22 cellular contexts compared by ENCODE assay signal in genomic region chr6:8462694-8463093, GRCh38.
"Had no signal": no experiment of that assay in that cellular context is flagged by ENCODE, and none has a peak within 500 bp of the region (broad histone marks: within the 10 kb centered on the region; RNA-seq: fewer than 3 reads in every experiment).

No MANE protein-coding gene starts in this region.

- H3K27ac Mint-ChIP-seq: naive thymus-derived CD4-positive, alpha-beta T cell; type B pancreatic cell had no signal

- H3K27me3 Mint-ChIP-seq: type B pancreatic cell had no signal

- DNase-seq: cortex of kidney; dorsolateral prefrontal cortex; effector CD8-positive, alpha-beta T cell; foreskin melanocyte; heart left ventricle; hypothalamus; kidney glomerular epithelial cell; left lung; mesenchymal stem cell; midbrain; naive thymus-derived CD4-positive, alpha-beta T cell; sigmoid colon; stimulated activated CD4-positive, alpha-beta T cell treated with anti-CD3 and anti-CD28 coated beads, Interleukin-2, amount 100 ng/mL, for 24 hours; stimulated activated naive CD4-positive, alpha-beta T cell; stomach; substantia nigra; uterus had no signal

- H3K27ac ChIP-seq: dorsolateral prefrontal cortex, heart left ventricle, left lung, neutrophil, sigmoid colon, skin epidermis, stomach, thoracic aorta, uterus had no signal

- H3K4me1 ChIP-seq: heart left ventricle, left lung, sigmoid colon, stomach, uterus had no signal

- H3K9me3 ChIP-seq: left lung, neutrophil, sigmoid colon, thoracic aorta, uterus had no signal

- H3K4me1 Mint-ChIP-seq: naive thymus-derived CD4-positive, alpha-beta T cell had no signal

- H3K27me3 ChIP-seq: dorsolateral prefrontal cortex, heart left ventricle, left lung, neutrophil, sigmoid colon, stomach, uterus had no signal

- ATAC-seq: left lung; naive thymus-derived CD4-positive, alpha-beta T cell had no signal

- H3K4me3 Mint-ChIP-seq: naive thymus-derived CD4-positive, alpha-beta T cell; type B pancreatic cell had no signal

- H3K36me3 ChIP-seq: heart left ventricle, left lung, neutrophil, sigmoid colon, stomach, thoracic aorta, uterus had no signal

- H3K4me3 ChIP-seq: dorsolateral prefrontal cortex, heart left ventricle, left lung, lung, sigmoid colon, skin epidermis, stomach, thoracic aorta, uterus had no signal
